Comparison of ENCODE assay signal across 19 cellular contexts in genomic region chr4:155692990-155693659, GRCh38. TPM values are rescaled to one million over a fixed set of nuclear protein-coding genes. Genes with fewer than 3 reads are reported as not detected.
DNase-seq lines count a peak whose midpoint lies in the region; ATAC-seq, FAIRE-seq and TF ChIP-seq lines count a peak whose summit lies in the region.
"Had no signal": no experiment of that assay in that cellular context is flagged by ENCODE, and none has a peak within 500 bp of the region (broad histone marks: within the 10 kb centered on the region; RNA-seq: fewer than 3 reads in every experiment).

No MANE protein-coding gene starts in this region.

- H3K27me3 ChIP-seq in esophagus muscularis mucosa (no peaks in the 10 kb centered on the region), pancreas (no peaks in the 10 kb centered on the region), BE2C (no peaks in the 10 kb centered on the region), thyroid gland (no peaks in the 10 kb centered on the region)
- H3K27me3 ChIP-seq: esophagus squamous epithelium had no signal

- WGBS in esophagus muscularis mucosa, result 69% methylated on average over 5 of the region's 5 CpGs
- 25 to 28% methylated on average over 5 of the region's 5 CpGs for WGBS in pancreas, 2 donors
- WGBS in thyroid gland, 2 donors, result 76 to 82% methylated on average over 5 of the region's 5 CpGs

- H3K9me3 ChIP-seq in esophagus muscularis mucosa (peaks cover 0 to under 1% (median 0%) of the 10 kb centered on the region in 4 donors), pancreas (no peaks in the 10 kb centered on the region), BE2C (no peaks in the 10 kb centered on the region), thyroid gland (no peaks in the 10 kb centered on the region)
- H3K9me3 ChIP-seq: esophagus squamous epithelium had no signal

- intact Hi-C loops in esophagus muscularis mucosa (cut with DNase I), result no loop called here
- intact Hi-C loops in pancreas (cut with DNase I), result no loop called here
- intact Hi-C loops in thyroid gland (cut with DNase I), result no loop called here

- peaks cover 18 to 44% (median 31%) of the 10 kb centered on the region in 4 donors for H3K4me1 ChIP-seq in esophagus muscularis mucosa
- H3K4me1 ChIP-seq in pancreas, result peaks cover 0 to 22% (median 14%) of the 10 kb centered on the region in 3 donors
- no peaks in the 10 kb centered on the region; the same call in 1 of the 2 replicates for H3K4me1 ChIP-seq in BE2C
- peaks cover 3 to 15% of the 10 kb centered on the region in 2 donors for H3K4me1 ChIP-seq in thyroid gland

- H3K27ac ChIP-seq in esophagus muscularis mucosa (replicated peaks in 1 of 4) (peak overlapping the region in 3 of 4 donors; percentile 26 to 52 (median 32)), pancreas (peak overlapping the region in 3 of 4 donors; percentile 18 to 53 (median 51)), thyroid gland (peak overlapping the region in 1 of 3 donors; percentile 8)
- H3K27ac ChIP-seq: esophagus squamous epithelium had no signal

- TF ChIP-seq CTCF in esophagus muscularis mucosa (IDR thresholded peaks at IDR 0.05) (no peak), pancreas (IDR thresholded peaks at IDR 0.05) (no peak), BE2C (IDR thresholded peaks at IDR 0.05; ENCODE audit: low read depth, low read length) (no peak), thyroid gland (IDR thresholded peaks at IDR 0.05) (no peak)

- ATAC-seq in GM18907 (IDR thresholded peaks at IDR 0.05; ENCODE audit: unreplicated experiment) (peak; percentile 71), HG03460 (IDR thresholded peaks at IDR 0.05; ENCODE audit: unreplicated experiment) (peak; percentile 67), pancreas (peak; percentile 72 to 83 (median 82)), GM18520 (IDR thresholded peaks at IDR 0.05; ENCODE audit: unreplicated experiment) (no peak)
- ATAC-seq: left colon; naive thymus-derived CD8-positive, alpha-beta T cell; T-helper 17 cell had no signal

- FAIRE-seq in pancreas (lab: Jason Lieb, UNC), result peak; percentile 49
- FAIRE-seq: HTR-8/SVneo had no signal

- TF ChIP-seq POLR2A in esophagus muscularis mucosa (IDR thresholded peaks at IDR 0.05; ENCODE audit: low read depth), result no peak
- no peak for TF ChIP-seq POLR2A in thyroid gland (IDR thresholded peaks at IDR 0.05)

- TF ChIP-seq EP300 in esophagus muscularis mucosa (IDR thresholded peaks at IDR 0.05), result no peak

- H3K4me3 ChIP-seq in esophagus muscularis mucosa (no peak overlapping the region), pancreas (no peak overlapping the region), BE2C (ENCODE audit: low read depth, low read length) (no peak overlapping the region), thyroid gland (replicated peaks in 1 of 3) (no peak overlapping the region)
- H3K4me3 ChIP-seq: esophagus squamous epithelium had no signal

- DNase-seq in esophagus muscularis mucosa (ENCODE audit: extremely low spot score) (no peak), pancreas (no peak), BE2C (no peak), thyroid gland (no peak)
- DNase-seq in activated CD4-positive, CD25-positive, alpha-beta regulatory T cell (lab: John Stamatoyannopoulos, UW), result no peak
- DNase-seq: activated gamma-delta T cell treated with Interleukin-2 at 50 U/mL for 16 hours; aorta; esophagus squamous epithelium; GOT3; left colon; naive thymus-derived CD8-positive, alpha-beta T cell; NCI-H187 treated with DMSO at 0.1 percent for 48 hours; NCI-H526 treated with DMSO at 0.1 percent for 48 hours; SHP77; T-helper 17 cell had no signal

- no peaks in the 10 kb centered on the region for H3K36me3 ChIP-seq in esophagus muscularis mucosa
- H3K36me3 ChIP-seq in pancreas, result no peaks in the 10 kb centered on the region
- peaks cover 4% of the 10 kb centered on the region; the same call in 1 of the 2 replicates for H3K36me3 ChIP-seq in BE2C
- no peaks in the 10 kb centered on the region for H3K36me3 ChIP-seq in thyroid gland
- H3K36me3 ChIP-seq: esophagus squamous epithelium had no signal

RNA-seq across cellular contexts. Expression of gene GUCY1A1, which starts 26.5 kb away (rescaled TPM):
- total RNA-seq in esophagus muscularis mucosa (10 to 100 TPM; 50.3 to 73.7 (median 57.8) TPM), pancreas (10 to 100 TPM in 5 of 6 donors, 1 to 10 TPM in 1; 9.6 to 26.4 (median 13.1) TPM), thyroid gland (10 to 100 TPM; 11.4 to 25.8 (median 17.5) TPM)
- 1 to 10 TPM; 4.2 to 8.1 TPM for polyA plus RNA-seq in pancreas
- polyA plus RNA-seq in BE2C (2012; ENCODE audit: insufficient read depth, insufficient read length, low read depth), result 16.9 TPM
- total RNA-seq: naive thymus-derived CD8-positive, alpha-beta T cell had no signal
- polyA plus RNA-seq: naive thymus-derived CD8-positive, alpha-beta T cell had no signal
